ENCODE assay signal across 13 cellular contexts in genomic region chr12:46547421-46548340, GRCh38.
DNase-seq lines count a peak whose midpoint lies in the region; ATAC-seq, FAIRE-seq and TF ChIP-seq lines count a peak whose summit lies in the region.
"Had no signal": no experiment of that assay in that cellular context is flagged by ENCODE, and none has a peak within 500 bp of the region (broad histone marks: within the 10 kb centered on the region; RNA-seq: fewer than 3 reads in every experiment).

No MANE protein-coding gene starts in this region.

- 91 to 93% methylated on average over 1 of the region's 1 CpG for WGBS in pancreas, 2 donors

- H3K4me1 ChIP-seq in PC-9 (replicated peaks; ENCODE audit: insufficient read depth), result peaks cover 40% of the 10 kb centered on the region
- H3K4me1 ChIP-seq in gastrocnemius medialis, result peaks cover 26 to 30% of the 10 kb centered on the region in 2 donors
- no peaks in the 10 kb centered on the region for H3K4me1 ChIP-seq in pancreas

- no peaks in the 10 kb centered on the region for H3K79me2 ChIP-seq in PC-9 (ENCODE audit: low read depth)

- H3K27me3 Mint-ChIP-seq in activated CD4-positive, alpha-beta T cell treated with anti-CD3 and anti-CD28 coated beads for 36 hours, result no peaks in the 10 kb centered on the region
- peaks cover 5 to 6% of the 10 kb centered on the region in 2 donors for H3K27me3 Mint-ChIP-seq in effector memory CD8-positive, alpha-beta T cell
- H3K27me3 Mint-ChIP-seq: activated naive CD4-positive, alpha-beta T cell treated with anti-CD3 and anti-CD28 coated beads, Interleukin-2, amount 10 ng/mL, durations not matched to agents 7 days and 5 days had no signal

- in situ Hi-C loops in gastrocnemius medialis (cut with MboI; ENCODE audit: low sequenced_read_pairs in 4 of 4), result no loop called here

- no peak for DNase-seq in activated CD4-positive, alpha-beta T cell treated with anti-CD3 and anti-CD28 coated beads for 36 hours
- no peak for DNase-seq in activated CD4-positive, alpha-beta T cell treated with anti-CD3 and anti-CD28 coated beads for 4 hours
- peak; percentile 58 to 96 for DNase-seq in PC-9
- DNase-seq in effector memory CD8-positive, alpha-beta T cell, result no peak
- DNase-seq in gastrocnemius medialis, result no peak
- DNase-seq in NCI-H1436 (lab: John Stamatoyannopoulos, UW), result no peak
- DNase-seq in pancreas, result no peak
- no peak for DNase-seq in NCI-H524 treated with DMSO at 0.1 percent for 48 hours (lab: John Stamatoyannopoulos, UW)
- DNase-seq: DMS79; effector memory CD4-positive, alpha-beta T cell had no signal

- peak overlapping the region; percentile 58 for H3K27ac Mint-ChIP-seq in activated CD4-positive, alpha-beta T cell treated with anti-CD3 and anti-CD28 coated beads for 36 hours
- H3K27ac Mint-ChIP-seq in effector memory CD8-positive, alpha-beta T cell, result peak overlapping the region; percentile 38 to 85

- H2AFZ ChIP-seq in PC-9, result no peak overlapping the region

- no peak for TF ChIP-seq POLR2A in gastrocnemius medialis (IDR thresholded peaks at IDR 0.05)

- H3K36me3 Mint-ChIP-seq in activated CD4-positive, alpha-beta T cell treated with anti-CD3 and anti-CD28 coated beads for 36 hours (ENCODE audit: low read depth), result peaks cover 5% of the 10 kb centered on the region
- H3K36me3 Mint-ChIP-seq in effector memory CD8-positive, alpha-beta T cell (ENCODE audit: insufficient read depth), result peaks cover 3% of the 10 kb centered on the region

- BruUV-seq in PC-9 (replicated peaks; lab: Mats Ljungman, UMichigan), result no TSS peak

- no peaks in the 10 kb centered on the region for H3K36me3 ChIP-seq in PC-9 (ENCODE audit: low read depth)
- H3K36me3 ChIP-seq in gastrocnemius medialis, result no peaks in the 10 kb centered on the region
- no peaks in the 10 kb centered on the region for H3K36me3 ChIP-seq in pancreas

- peaks cover 58% of the 10 kb centered on the region for H3K4me1 Mint-ChIP-seq in activated CD4-positive, alpha-beta T cell treated with anti-CD3 and anti-CD28 coated beads for 36 hours
- peaks cover 20 to 36% of the 10 kb centered on the region in 2 donors for H3K4me1 Mint-ChIP-seq in effector memory CD8-positive, alpha-beta T cell (ENCODE audit: low read depth in 2 of 2)

- POLR2A ChIA-PET in activated CD4-positive, alpha-beta T cell treated with anti-CD3 and anti-CD28 coated beads for 36 hours (lab: Charles Lee), result interaction anchor here (1.1 kb wide), 1 partner anchor 24 kb away, joined by 7 read pairs; no protein-coding TSS in a partner anchor
- POLR2A ChIA-PET in PC-9 (lab: Charles Lee; ENCODE audit: unreplicated experiment), result interaction anchor here (0.7 kb wide), 1 partner anchor 1315 kb away, joined by 6 read pairs; no protein-coding TSS in a partner anchor

- peak overlapping the region; percentile 37 for H3K4me2 ChIP-seq in PC-9

- FAIRE-seq in pancreas (lab: Jason Lieb, UNC), result no peak
- FAIRE-seq: islet of Langerhans had no signal

- CTCF ChIA-PET in activated CD4-positive, alpha-beta T cell treated with anti-CD3 and anti-CD28 coated beads for 36 hours (lab: Charles Lee), result interaction anchor here (0.7 to 1.3 kb wide), 4 partner anchors 9 to 475 kb away, joined by 3 to 4 read pairs (median 3); no protein-coding TSS in a partner anchor
- CTCF ChIA-PET in PC-9 (lab: Charles Lee), result interaction anchor here (0.6 kb wide), 1 partner anchor 65 kb away, joined by 3 read pairs; no protein-coding TSS in a partner anchor

- H3K9me2 ChIP-seq in PC-9 (ENCODE audit: insufficient read depth), result no peaks in the 10 kb centered on the region

- H3K9me3 Mint-ChIP-seq in activated CD4-positive, alpha-beta T cell treated with anti-CD3 and anti-CD28 coated beads for 36 hours (ENCODE audit: low read depth), result peaks cover 14% of the 10 kb centered on the region
- no peaks in the 10 kb centered on the region for H3K9me3 Mint-ChIP-seq in effector memory CD8-positive, alpha-beta T cell

- H3K27ac ChIP-seq in PC-9 (peak overlapping the region; percentile 88), gastrocnemius medialis (peak overlapping the region; percentile 72 to 81 (median 76)), pancreas (no peak overlapping the region)
- H3K27ac ChIP-seq: VCaP had no signal

- H4K20me1 ChIP-seq in PC-9 (ENCODE audit: insufficient read depth), result no peaks in the 10 kb centered on the region

- no peak for ATAC-seq in activated CD4-positive, alpha-beta T cell treated with anti-CD3 and anti-CD28 coated beads for 36 hours
- ATAC-seq in effector memory CD8-positive, alpha-beta T cell (replicated peaks), result no peak
- no peak for ATAC-seq in gastrocnemius medialis
- no peak for ATAC-seq in pancreas

- H3K4me3 ChIP-seq in PC-9, result no peak overlapping the region
- H3K4me3 ChIP-seq in gastrocnemius medialis, result no peak overlapping the region
- no peak overlapping the region for H3K4me3 ChIP-seq in pancreas

- H3K27me3 ChIP-seq in PC-9 (ENCODE audit: insufficient read depth, low read depth), result no peaks in the 10 kb centered on the region
- no peaks in the 10 kb centered on the region for H3K27me3 ChIP-seq in gastrocnemius medialis
- no peaks in the 10 kb centered on the region for H3K27me3 ChIP-seq in pancreas

- intact Hi-C loops in activated CD4-positive, alpha-beta T cell treated with anti-CD3 and anti-CD28 coated beads for 36 hours (cut with DNase I, micrococcal nuclease), result loop anchor here (2.0 to 5.0 kb wide), 5 partner anchors 23 to 555 kb away; partner anchors contain the start of genes SCAF11 (in 1 of the 2), SLC38A1 (in 1 of the 2) and SLC38A2 (in 1 of the 2)
- intact Hi-C loops in PC-9 (cut with micrococcal nuclease; ENCODE audit: unreplicated experiment) (loop anchor here (1.0 to 5.0 kb wide), 9 partner anchors 9 to 475 kb away; partner anchors contain the start of gene SLC38A1), gastrocnemius medialis (cut with DNase I; ENCODE audit: low total_unique reads) (no loop called here), pancreas (cut with DNase I) (no loop called here)

- H3K4me3 Mint-ChIP-seq in activated CD4-positive, alpha-beta T cell treated with anti-CD3 and anti-CD28 coated beads for 36 hours, result no peak overlapping the region
- peak overlapping the region in 1 of 2 donors; percentile 36 for H3K4me3 Mint-ChIP-seq in effector memory CD8-positive, alpha-beta T cell
- H3K4me3 Mint-ChIP-seq: activated naive CD4-positive, alpha-beta T cell treated with anti-CD3 and anti-CD28 coated beads, Interleukin-2, amount 10 ng/mL, durations not matched to agents 7 days and 5 days had no signal

- TF ChIP-seq CTCF in PC-9 (conservative IDR thresholded peaks at IDR 0.05) (no peak), gastrocnemius medialis (IDR thresholded peaks at IDR 0.05 in 4 of 5, conservative IDR thresholded peaks at IDR 0.05 in 1 of 5) (no peak), pancreas (IDR thresholded peaks at IDR 0.05) (no peak)

- H3K9me3 ChIP-seq in PC-9 (ENCODE audit: insufficient read depth, low read depth) (peaks cover 7% of the 10 kb centered on the region), gastrocnemius medialis (no peaks in the 10 kb centered on the region), pancreas (no peaks in the 10 kb centered on the region)

- H3F3A ChIP-seq in PC-9 (ENCODE audit: insufficient read depth, low read depth), result peaks cover 28% of the 10 kb centered on the region

Comparison
In these comparisons a context has a peak if more than half of its experiments do, and no peak if none do; other contexts are left out.
1. DNase-seq: peak in PC-9 (2 of 2); none in activated CD4-positive, alpha-beta T cell treated with anti-CD3 and anti-CD28 coated beads for 36 hours (single experiment), activated CD4-positive, alpha-beta T cell treated with anti-CD3 and anti-CD28 coated beads for 4 hours (0 of 2), effector memory CD8-positive, alpha-beta T cell (0 of 3), gastrocnemius medialis (0 of 2), NCI-H1436 (single experiment), pancreas (0 of 6) and NCI-H524 treated with DMSO at 0.1 percent for 48 hours (single experiment).
2. H3K27ac ChIP-seq: peak in PC-9 (single experiment) and gastrocnemius medialis (4 of 4); none in pancreas (0 of 4).
3. intact Hi-C loops: an anchor here in activated CD4-positive, alpha-beta T cell treated with anti-CD3 and anti-CD28 coated beads for 36 hours (2.0 to 5.0 kb wide) and PC-9 (1.0 to 5.0 kb wide); none called in gastrocnemius medialis and pancreas.